ENCODE assay signal across 8 cellular contexts in the genomic region with DNA sequence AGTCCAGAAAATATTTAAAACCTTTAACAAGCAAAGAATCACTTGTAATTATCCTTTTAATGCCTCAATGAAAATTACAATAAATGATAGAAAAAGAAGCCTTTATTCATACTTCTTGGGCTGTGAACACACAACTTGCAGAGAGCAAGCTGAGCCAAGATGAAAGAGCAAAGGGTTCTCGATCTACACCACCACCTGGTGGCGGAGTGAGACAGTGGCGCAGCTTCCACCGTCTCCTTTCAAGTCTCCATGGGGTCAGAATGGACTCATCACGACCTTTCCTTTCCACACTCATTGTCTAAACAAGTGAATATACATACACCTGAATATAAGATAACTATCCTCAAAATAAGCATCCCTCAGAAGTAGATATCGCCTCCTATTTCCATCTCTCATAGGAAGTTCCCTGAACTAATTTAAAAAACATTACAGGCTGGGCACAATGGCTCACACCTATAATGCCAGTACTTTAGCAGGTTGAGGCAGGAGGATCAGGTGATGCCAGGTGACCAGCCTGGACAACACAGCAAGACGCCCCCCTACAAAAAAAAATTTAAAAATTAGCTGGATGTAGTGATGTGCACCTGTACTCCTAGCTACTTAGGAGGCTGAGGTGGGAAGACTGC. TPM values are rescaled to one million over a fixed set of nuclear protein-coding genes. Genes with fewer than 3 reads are reported as not detected.
DNase-seq lines count a peak whose midpoint lies in the region; ATAC-seq and TF ChIP-seq lines count a peak whose summit lies in the region.

No MANE protein-coding gene starts in this region.

- no peaks in the 10 kb centered on the region for H3K27me3 ChIP-seq in psoas muscle (ENCODE audit: insufficient read depth in 3 of 3, low read length in 2 of 3)

- TF ChIP-seq CTCF in RWPE1 (conservative IDR thresholded peaks at IDR 0.05; ENCODE audit: low read depth) (peak; percentile 81), psoas muscle (IDR thresholded peaks at IDR 0.05) (peak; percentile 71)

- CTCF ChIA-PET in RWPE1 (lab: Yijun Ruan, JAX): interaction anchor here (0.5 to 3.1 kb wide), 14 partner anchors 11 to 942 kb away, joined by 3 to 24 read pairs (median 3); no protein-coding TSS in a partner anchor

- H3K4me1 ChIP-seq in psoas muscle: no peaks in the 10 kb centered on the region

- DNase-seq in NCI-H2171 treated with DMSO at 0.1 percent for 48 hours (lab: John Stamatoyannopoulos, UW): peak; percentile 38
- DNase-seq in NCI-H2171 (lab: John Stamatoyannopoulos, UW): no peak
- peak; percentile 76 for DNase-seq in RWPE1 (ENCODE audit: low spot score)
- peak; percentile 45 for DNase-seq in activated naive CD4-positive, alpha-beta T cell treated with anti-CD3 and anti-CD28 coated beads, Interleukin-2, amount 50 U/mL, for 16 hours
- DNase-seq in Right ventricle myocardium superior: no peak
- DNase-seq in psoas muscle: peak in 1 of 2 donors; percentile 41

- no peak overlapping the region for H3K27ac ChIP-seq in RWPE1
- H3K27ac ChIP-seq in psoas muscle: no peak overlapping the region

- WGBS in psoas muscle, 3 donors: 56 to 60% (median 58%) methylated on average over 7 of the region's 7 CpGs

- POLR2A ChIA-PET in RWPE1 (lab: Yijun Ruan, JAX; ENCODE audit: low non-redundant PET): no interaction called here

- peak; percentile 65 for ATAC-seq in HG03520 (IDR thresholded peaks at IDR 0.05; ENCODE audit: unreplicated experiment)
- ATAC-seq in Right ventricle myocardium superior (ENCODE audit: poor library complexity): peak; percentile 64
- peak in 3 of 4 donors; percentile 78 to 81 (median 81) for ATAC-seq in psoas muscle
- no peak for ATAC-seq in HG03097 (IDR thresholded peaks at IDR 0.05; ENCODE audit: low FRiP score, unreplicated experiment)

- no peaks in the 10 kb centered on the region for H3K9me3 ChIP-seq in psoas muscle

- no peak overlapping the region for H3K4me3 ChIP-seq in psoas muscle

- intact Hi-C loops in Right ventricle myocardium superior (cut with DNase I) (no loop called here), psoas muscle (cut with DNase I) (loop anchor here in 1 of 2 donors (5.0 to 10.0 kb wide), 2 partner anchors 152 to 940 kb away; no protein-coding TSS in a partner anchor)

- peaks cover 0 to 45% of the 10 kb centered on the region in 2 donors for H3K36me3 ChIP-seq in psoas muscle (ENCODE audit: insufficient read depth in 1 of 2, low read depth in 1 of 2)

RNA-seq across cellular contexts. Expression of gene ATE1, which starts 40.7 kb away (rescaled TPM):
- 34.6 TPM for total RNA-seq in Right ventricle myocardium superior
- 10 to 100 TPM; 28.4 to 36.9 (median 31.4) TPM for total RNA-seq in psoas muscle
- 10 to 100 TPM; 11.6 to 25.1 (median 15.7) TPM for polyA plus RNA-seq in psoas muscle

Comparison
In these comparisons a context has a peak if more than half of its experiments do, and no peak if none do; other contexts are left out.
1. DNase-seq: peak in NCI-H2171 treated with DMSO at 0.1 percent for 48 hours (single experiment), RWPE1 (single experiment) and activated naive CD4-positive, alpha-beta T cell treated with anti-CD3 and anti-CD28 coated beads, Interleukin-2, amount 50 U/mL, for 16 hours (single experiment); none in NCI-H2171 (single experiment) and Right ventricle myocardium superior (single experiment).